ENCODE assay signal across 11 cellular contexts in genomic region chr2:881204-881918, GRCh38.
DNase-seq lines count a peak whose midpoint lies in the region; ATAC-seq and TF ChIP-seq lines count a peak whose summit lies in the region.
"Had no signal": no experiment of that assay in that cellular context is flagged by ENCODE, and none has a peak within 500 bp of the region (broad histone marks: within the 10 kb centered on the region; RNA-seq: fewer than 3 reads in every experiment).

No MANE protein-coding gene starts in this region.

- H3K27me3 ChIP-seq in GM23248 (replicated peaks; ENCODE audit: insufficient read depth) (no peaks in the 10 kb centered on the region), osteoblast (ENCODE audit: insufficient read depth, low read length) (peaks cover 27% of the 10 kb centered on the region), Karpas-422 (ENCODE audit: low read length) (0 out of 2 replicates have a peak, but pooled peaks cover 3% of the 10 kb centered on the region)

- no peak for TF ChIP-seq POLR2A in erythroblast (IDR thresholded peaks at IDR 0.05; ENCODE audit: low read length)

- H3K9me2 ChIP-seq in GM23248 (ENCODE audit: insufficient read depth) (no peaks in the 10 kb centered on the region), Karpas-422 (replicated peaks; ENCODE audit: insufficient read depth, low read length) (no peaks in the 10 kb centered on the region)

- H3K9me3 ChIP-seq in GM23248 (ENCODE audit: low read depth) (no peaks in the 10 kb centered on the region), osteoblast (ENCODE audit: low read depth, low read length) (no peaks in the 10 kb centered on the region), Karpas-422 (ENCODE audit: low read length) (no peaks in the 10 kb centered on the region)
- H3K9me3 ChIP-seq: mucosa of descending colon had no signal

- H3K4me2 ChIP-seq in GM23248 (ENCODE audit: unreplicated experiment) (no peak overlapping the region), osteoblast (ENCODE audit: insufficient read depth, low read length) (no peak overlapping the region), Karpas-422 (ENCODE audit: low read depth, low read length, poor library complexity, severe bottlenecking) (no peak overlapping the region)

- ATAC-seq in GM18858 (IDR thresholded peaks at IDR 0.05; ENCODE audit: unreplicated experiment), result peak; percentile 74
- peak; percentile 84 for ATAC-seq in HG03442 (IDR thresholded peaks at IDR 0.05; ENCODE audit: unreplicated experiment)
- ATAC-seq: mucosa of descending colon had no signal

- no peak for TF ChIP-seq CTCF in osteoblast (IDR thresholded peaks at IDR 0.05; ENCODE audit: extremely low read depth, low read depth, low read length)

- H3K79me2 ChIP-seq in GM23248 (ENCODE audit: insufficient read depth) (no peaks in the 10 kb centered on the region), osteoblast (ENCODE audit: insufficient read depth, low read length) (no peaks in the 10 kb centered on the region), Karpas-422 (ENCODE audit: low read length) (no peaks in the 10 kb centered on the region)

- in situ Hi-C loops in GM23248 (cut with MboI), result no loop called here

- no peak overlapping the region for H3K9ac ChIP-seq in GM23248
- H3K9ac ChIP-seq in Karpas-422 (ENCODE audit: low read length), result no peak overlapping the region

- 32 to 35% methylated on average over 11 of the region's 11 CpGs for WGBS in GM23248 (ENCODE audit: low coverage in 1 of 2, low lambda C conversion rate in 2 of 2, missing lambda C conversion rate in 2 of 2), 2 experiments

- H2AFZ ChIP-seq in GM23248, result no peak overlapping the region
- H2AFZ ChIP-seq in osteoblast (ENCODE audit: low read length), result no peak overlapping the region
- H2AFZ ChIP-seq in Karpas-422 (ENCODE audit: low read length), result no peak overlapping the region

- H3K36me3 ChIP-seq in GM23248 (ENCODE audit: low read depth), result no peaks in the 10 kb centered on the region
- H3K36me3 ChIP-seq in osteoblast (ENCODE audit: insufficient read depth, low read length), result no peaks in the 10 kb centered on the region
- H3K36me3 ChIP-seq in Karpas-422 (ENCODE audit: insufficient read depth, low read length), result no peaks in the 10 kb centered on the region

- H3K4me3 ChIP-seq in GM23248, result no peak overlapping the region
- H3K4me3 ChIP-seq in osteoblast (ENCODE audit: insufficient read depth, low read length), result no peak overlapping the region
- no peak overlapping the region for H3K4me3 ChIP-seq in Karpas-422 (ENCODE audit: low read length)
- H3K4me3 ChIP-seq: mucosa of descending colon had no signal

- peak; percentile 41 for DNase-seq in GM23248
- DNase-seq in osteoblast (ENCODE audit: insufficient read length, low spot score, missing footprints), result peak; percentile 80
- no peak for DNase-seq in NCI-H2171 (lab: John Stamatoyannopoulos, UW)
- DNase-seq in occipital lobe (lab: John Stamatoyannopoulos, UW), result no peak
- no peak for DNase-seq in Karpas-422
- DNase-seq in erythroblast (lab: John Stamatoyannopoulos, UW), result no peak
- DNase-seq: activated CD4-positive, alpha-beta memory T cell treated with anti-CD3 and anti-CD28 coated beads, Interleukin-2, amount 10 ng/mL, durations not matched to agents 7 days and 5 days; mucosa of descending colon; T-helper 1 cell had no signal

- no peaks in the 10 kb centered on the region for H3F3A ChIP-seq in GM23248 (ENCODE audit: insufficient read depth)

- H4K20me1 ChIP-seq in GM23248 (ENCODE audit: insufficient read depth) (no peaks in the 10 kb centered on the region), osteoblast (ENCODE audit: insufficient read depth, low read length) (no peaks in the 10 kb centered on the region), Karpas-422 (ENCODE audit: insufficient read depth, low read depth, low read length) (no peaks in the 10 kb centered on the region)

- H3K27ac ChIP-seq in GM23248 (no peak overlapping the region), osteoblast (ENCODE audit: low read depth, low read length) (no peak overlapping the region), Karpas-422 (ENCODE audit: low read length) (no peak overlapping the region)

- H3K4me1 ChIP-seq in GM23248 (ENCODE audit: insufficient read depth) (no peaks in the 10 kb centered on the region), osteoblast (ENCODE audit: insufficient read depth, low read length) (peaks cover 3% of the 10 kb centered on the region), Karpas-422 (ENCODE audit: low read length) (no peaks in the 10 kb centered on the region)

Comparison
In these comparisons a context has a peak if more than half of its experiments do, and no peak if none do; other contexts are left out.
1. DNase-seq: peak in GM23248 (single experiment) and osteoblast (single experiment); none in NCI-H2171 (single experiment), occipital lobe (single experiment), Karpas-422 (single experiment) and erythroblast (0 of 2).